Comparison of ENCODE assay signal across 1 cellular context in genomic region chr7:94509879-94510581, GRCh38.
A peak's percentile ranks its signal among the peaks of the same experiment; 100 is the strongest.
TF ChIP-seq lines count a peak whose summit lies in the region.

No MANE protein-coding gene starts in this region.

TF ChIP-seq in IMR-90, 13 proteins besides CTCF, POLR2A, EP300 and RAD21:
- TF ChIP-seq MAZ (IDR thresholded peaks at IDR 0.05; ENCODE audit: borderline replicate concordance, low read depth, low read length): 0 out of 2 replicates have a peak, but pooled peaks have one; percentile 28
- TF ChIP-seq RCOR1 (IDR thresholded peaks at IDR 0.05; ENCODE audit: insufficient replicate concordance, low read length): no peak
